ENCODE assay signal across 1 cellular context in genomic region chr2:17814601-17815000, GRCh38.
TF ChIP-seq lines count a peak whose summit lies in the region.

No MANE protein-coding gene starts in this region.

TF ChIP-seq in GM12878, 131 proteins besides CTCF, POLR2A, EP300 and RAD21:
- TF ChIP-seq POLR2AphosphoS2 (IDR thresholded peaks at IDR 0.05; ENCODE audit: low read depth, low read length) (no peak), TARDBP (IDR thresholded peaks at IDR 0.05; ENCODE audit: borderline replicate concordance) (no peak), ASH2L (IDR thresholded peaks at IDR 0.05; ENCODE audit: borderline replicate concordance, low read depth) (no peak), RUNX3 (IDR thresholded peaks at IDR 0.05; ENCODE audit: low read length) (no peak), MYC (IDR thresholded peaks at IDR 0.05; ENCODE audit: insufficient read depth, insufficient read length, insufficient replicate concordance, low read length, severe bottlenecking) (no peak), ETV6 (conservative IDR thresholded peaks at IDR 0.05 in 1 of 2, IDR thresholded peaks at IDR 0.05 in 1 of 2; ENCODE audit: borderline replicate concordance in 1 of 2, low read depth in 1 of 2) (no peak), RELA (IDR thresholded peaks at IDR 0.05; ENCODE audit: borderline replicate concordance, partially characterized antibody) (no peak), ZBED1 (IDR thresholded peaks at IDR 0.05; ENCODE audit: borderline replicate concordance) (no peak)
TF ChIP-seq in GM12878: peak in this region for 0.
